ENCODE assay signal across 9 cellular contexts in genomic region chr4:2797545-2798305, GRCh38. TPM values are rescaled to one million over a fixed set of nuclear protein-coding genes. Genes with fewer than 3 reads are reported as not detected.
DNase-seq lines count a peak whose midpoint lies in the region; ATAC-seq and TF ChIP-seq lines count a peak whose summit lies in the region.
"Had no signal": no experiment of that assay in that cellular context is flagged by ENCODE, and none has a peak within 500 bp of the region (broad histone marks: within the 10 kb centered on the region; RNA-seq: fewer than 3 reads in every experiment).

No MANE protein-coding gene starts in this region.

- intact Hi-C loops in adrenal gland (cut with DNase I): no loop called here

- H3K27me3 ChIP-seq in adrenal gland: no peaks in the 10 kb centered on the region
- H3K27me3 ChIP-seq in mucosa of rectum (ENCODE audit: control insufficient read depth in 2 of 2, insufficient read depth in 2 of 2, low read length in 2 of 2): no peaks in the 10 kb centered on the region

- ATAC-seq in GM18517 (IDR thresholded peaks at IDR 0.05; ENCODE audit: unreplicated experiment): no peak
- no peak for ATAC-seq in HG03460 (IDR thresholded peaks at IDR 0.05; ENCODE audit: unreplicated experiment)

- 64 to 81% (median 68%) methylated on average over 18 to 23 of the region's 23 CpGs for whole genome bisulfite sequencing in adrenal gland, 4 donors

- H3K4me1 ChIP-seq in adrenal gland (replicated peaks in 1 of 2): peaks cover 32 to 88% of the 10 kb centered on the region in 2 donors
- H3K4me1 ChIP-seq in mucosa of rectum (ENCODE audit: control insufficient read depth in 2 of 2, insufficient read depth in 2 of 2, low read length in 2 of 2): peaks cover 74 to 84% of the 10 kb centered on the region in 2 donors

- H3K4me3 ChIP-seq in adrenal gland (no peak overlapping the region), mucosa of rectum (ENCODE audit: low read length in 2 of 2) (no peak overlapping the region)

- no peak for TF ChIP-seq CTCF in adrenal gland (IDR thresholded peaks at IDR 0.05)

- H3K9me3 ChIP-seq in adrenal gland (replicated peaks in 1 of 3) (no peaks in the 10 kb centered on the region), mucosa of rectum (ENCODE audit: control insufficient read depth in 2 of 2, low read length in 2 of 2) (no peaks in the 10 kb centered on the region)

- H3K36me3 ChIP-seq in adrenal gland (replicated peaks in 1 of 2) (no peaks in the 10 kb centered on the region), mucosa of rectum (ENCODE audit: control insufficient read depth in 2 of 2, insufficient read depth in 2 of 2, low read length in 2 of 2) (no peaks in the 10 kb centered on the region)

- peak overlapping the region; percentile 24 to 73 for H3K9ac ChIP-seq in mucosa of rectum (ENCODE audit: low read depth in 1 of 2, low read length in 2 of 2)

- DNase-seq in stimulated activated CD4-positive, alpha-beta T cell treated with anti-CD3 and anti-CD28 coated beads, Interleukin-15, amount 100 ng/mL, for 24 hours: peak; percentile 73
- no peak for DNase-seq in stimulated activated CD4-positive, alpha-beta T cell treated with anti-CD3 and anti-CD28 coated beads, Interleukin-1b, Interleukin-23, amount 100 ng/mL, for 48 hours
- peak in 4 of 7 donors; percentile 13 to 74 (median 24) for DNase-seq in adrenal gland
- no peak for DNase-seq in middle frontal gyrus (ENCODE audit: extremely low spot score, low spot score)
- DNase-seq in ecto neural progenitor cell (ENCODE audit: low spot score): no peak

- peak overlapping the region in 4 of 5 donors; percentile 9 to 89 (median 68) for H3K27ac ChIP-seq in adrenal gland
- H3K27ac ChIP-seq in mucosa of rectum (ENCODE audit: low read depth in 2 of 2, low read length in 2 of 2): peak overlapping the region; percentile 84 to 90
- H3K27ac ChIP-seq: C4-2B had no signal

- no peak for TF ChIP-seq POLR2A in adrenal gland (IDR thresholded peaks at IDR 0.05)

RNA-seq across cellular contexts. Expression of gene SH3BP2, which starts 4.8 kb away (rescaled TPM):
- 10 to 100 TPM; 10.8 to 81.2 (median 40.3) TPM for total RNA-seq in adrenal gland
- polyA plus RNA-seq in adrenal gland: 100 to 1,000 TPM in 1 of 3 donors, 10 to 100 TPM in 1, 1 to 10 TPM in 1; 7.7 to 160 (median 35.2) TPM

RNA-seq across cellular contexts. Expression of gene TNIP2, which starts 41.6 kb away (rescaled TPM):
- 10 to 100 TPM; 19.2 to 57.7 (median 35.7) TPM for total RNA-seq in adrenal gland
- 10 to 100 TPM in 2 of 3 donors, 1 to 10 TPM in 1; 7.8 to 41.8 (median 38.3) TPM for polyA plus RNA-seq in adrenal gland

RNA-seq across cellular contexts. Expression of gene ADD1, which starts 45.9 kb away (rescaled TPM):
- 100 to 1,000 TPM; 176 to 290 (median 241) TPM for total RNA-seq in adrenal gland
- polyA plus RNA-seq in adrenal gland: 100 to 1,000 TPM; 134 to 468 (median 338) TPM

Comparison
In these comparisons a context has a peak if more than half of its experiments do, and no peak if none do; other contexts are left out.
1. DNase-seq: peak in stimulated activated CD4-positive, alpha-beta T cell treated with anti-CD3 and anti-CD28 coated beads, Interleukin-15, amount 100 ng/mL, for 24 hours (single experiment) and adrenal gland (4 of 7); none in stimulated activated CD4-positive, alpha-beta T cell treated with anti-CD3 and anti-CD28 coated beads, Interleukin-1b, Interleukin-23, amount 100 ng/mL, for 48 hours (single experiment), middle frontal gyrus (single experiment) and ecto neural progenitor cell (single experiment).